Comparison of ENCODE assay signal across 7 cellular contexts in the genomic region with DNA sequence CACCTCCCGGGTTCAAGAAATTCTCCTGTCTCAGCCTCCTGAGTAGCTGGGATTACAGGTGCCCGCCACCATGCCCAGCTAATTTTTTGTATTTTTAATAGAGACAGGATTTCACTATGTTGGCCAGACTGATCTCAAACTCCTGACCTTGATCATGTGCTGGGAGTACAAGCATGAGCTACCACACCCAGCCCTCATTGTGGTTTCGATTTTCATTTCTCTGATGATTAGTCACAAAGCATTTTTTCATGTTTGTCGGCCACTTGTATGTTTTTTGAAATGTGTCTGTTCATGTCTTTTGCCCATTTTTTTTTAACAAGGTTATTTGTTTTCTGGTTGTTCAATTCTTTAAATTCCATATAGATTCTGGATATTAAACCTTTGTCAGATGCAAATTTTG.
DNase-seq lines count a peak whose midpoint lies in the region; ATAC-seq, FAIRE-seq and TF ChIP-seq lines count a peak whose summit lies in the region.
"Not testable (repeated sequence)": the region's sequence is repeated elsewhere in the genome, so short reads cannot be mapped to it uniquely, and the experiment has no call there.

No MANE protein-coding gene starts in this region.

- 51 to 70% (median 51%) methylated on average over 4 of the region's 4 CpGs for WGBS in small intestine, 3 donors

- DNase-seq in EH (ENCODE audit: low read depth): peak; percentile 16
- peak; percentile 44 for DNase-seq in LoVo (ENCODE audit: low spot score)
- peak; percentile 45 for DNase-seq in PC-3
- peak; percentile 37 for DNase-seq in MCF 10A (ENCODE audit: unreplicated experiment)
- peak; percentile 34 for DNase-seq in epithelial cell of prostate (ENCODE audit: low read depth, low spot score)
- peak; percentile 81 for DNase-seq in small intestine

- H3K9me3 Mint-ChIP-seq in MCF 10A (ENCODE audit: unreplicated experiment): not testable (repeated sequence)

- H3K9ac ChIP-seq in PC-3 (ENCODE audit: low read length): not testable (repeated sequence)

- H3K79me2 ChIP-seq in PC-3 (ENCODE audit: low read length): not testable (repeated sequence)

- H3K4me1 Mint-ChIP-seq in MCF 10A (ENCODE audit: insufficient read depth, unreplicated experiment): not testable (repeated sequence)

- not testable (repeated sequence) for H3K9me3 ChIP-seq in PC-3 (ENCODE audit: low read length); small intestine (ENCODE audit: control insufficient read depth, low read depth)

- not testable (repeated sequence) for H3K4me3 ChIP-seq in PC-3 (ENCODE audit: low read length); small intestine (ENCODE audit: low read depth in 1 of 2, low read length in 2 of 2)

- not testable (repeated sequence) for H3K36me3 Mint-ChIP-seq in MCF 10A (ENCODE audit: insufficient read depth, unreplicated experiment)

- not testable (repeated sequence) for H3K27ac ChIP-seq in PC-3 (ENCODE audit: low read length); epithelial cell of prostate; small intestine (ENCODE audit: low read depth in 1 of 2, low read length in 1 of 2)

- not testable (repeated sequence) for H3F3A ChIP-seq in PC-3 (ENCODE audit: low read length, unreplicated experiment)

- CTCF ChIA-PET in PC-3 (lab: Charles Lee): not testable (repeated sequence)
- CTCF ChIA-PET in MCF 10A (lab: Yijun Ruan, JAX): interaction anchor here (0.7 to 1.7 kb wide), 2 partner anchors 12 to 323 kb away, joined by 4 to 8 read pairs; no protein-coding TSS in a partner anchor

- BruUV-seq in PC-3 (replicated peaks; lab: Mats Ljungman, UMichigan); MCF 10A (replicated peaks; lab: Mats Ljungman, UMichigan): not testable (repeated sequence)

- H4K20me1 ChIP-seq in PC-3 (ENCODE audit: low read length): not testable (repeated sequence)

- ATAC-seq in PC-3: not testable (repeated sequence)

- not testable (repeated sequence) for H3K36me3 ChIP-seq in PC-3 (ENCODE audit: low read depth, low read length); small intestine (ENCODE audit: control insufficient read depth in 2 of 2, insufficient read depth in 2 of 2, low read length in 2 of 2)

- not testable (repeated sequence) for H3K27me3 ChIP-seq in PC-3 (ENCODE audit: low read length); small intestine (ENCODE audit: control insufficient read depth in 2 of 2, insufficient read depth in 2 of 2, low read length in 2 of 2)

- not testable (repeated sequence) for H3K4me1 ChIP-seq in PC-3 (ENCODE audit: insufficient read depth, low read length); small intestine (ENCODE audit: control insufficient read depth in 2 of 2, insufficient read depth in 1 of 2, low read depth in 1 of 2, low read length in 1 of 2)

- H3K27ac Mint-ChIP-seq in MCF 10A (ENCODE audit: low read depth, unreplicated experiment): not testable (repeated sequence)

- FAIRE-seq in islet of Langerhans (lab: Jason Lieb, UNC) (peak; percentile 41), small intestine (lab: Jason Lieb, UNC) (peak; percentile 10)

- H3K4me2 ChIP-seq in PC-3 (ENCODE audit: low read length): not testable (repeated sequence)

- not testable (repeated sequence) for H3K4me3 Mint-ChIP-seq in MCF 10A (ENCODE audit: unreplicated experiment)

- H3K27me3 Mint-ChIP-seq in MCF 10A (ENCODE audit: insufficient read depth, unreplicated experiment): not testable (repeated sequence)

- H3K9me2 ChIP-seq in PC-3 (replicated peaks; ENCODE audit: low read length): not testable (repeated sequence)

- not testable (repeated sequence) for TF ChIP-seq CTCF in PC-3 (conservative IDR thresholded peaks at IDR 0.05; ENCODE audit: low read depth, low read length); MCF 10A (IDR thresholded peaks at IDR 0.05; ENCODE audit: unreplicated experiment)

- intact Hi-C loops in PC-3 (cut with micrococcal nuclease); MCF 10A (cut with micrococcal nuclease): not testable (repeated sequence)

- POLR2A ChIA-PET in PC-3 (lab: Charles Lee; ENCODE audit: unreplicated experiment): not testable (repeated sequence)
- POLR2A ChIA-PET in MCF 10A (lab: Yijun Ruan, JAX): interaction anchor here (1.7 kb wide), 1 partner anchor 9 kb away, joined by 5 read pairs; no protein-coding TSS in a partner anchor

- H2AFZ ChIP-seq in PC-3 (ENCODE audit: low read length): not testable (repeated sequence)

Comparison
In these comparisons a context has a peak if more than half of its experiments do, and no peak if none do; other contexts are left out.
1. DNase-seq: peak in every context shown above with its lines; median percentile 81 in small intestine; 45 in PC-3; 44 in LoVo; 37 in MCF 10A; 34 in epithelial cell of prostate; 16 in EH.